15 cellular contexts compared by ENCODE assay signal in the genomic region with DNA sequence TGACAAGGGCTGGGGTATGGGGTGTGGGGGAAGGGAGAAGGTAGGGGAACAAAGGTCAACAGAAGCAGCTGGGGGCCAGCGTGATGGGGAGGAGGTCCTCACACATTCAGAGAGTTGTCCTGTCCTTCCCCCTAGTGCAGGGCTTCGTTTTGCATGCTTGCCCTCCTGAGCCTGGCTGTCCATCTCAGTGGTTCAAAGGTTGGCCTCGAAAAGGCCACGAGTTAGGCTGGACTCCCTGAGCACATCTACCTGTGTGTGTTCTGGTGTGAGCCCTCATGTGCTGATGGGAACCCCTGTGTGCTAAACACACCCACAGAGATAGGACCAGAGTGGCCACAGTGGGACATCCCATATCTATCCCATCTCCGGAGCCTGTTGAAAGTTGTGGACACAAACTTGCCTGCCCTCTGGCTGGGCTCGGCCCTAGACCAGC.
"Had no signal": no experiment of that assay in that cellular context is flagged by ENCODE, and none has a peak within 500 bp of the region (broad histone marks: within the 10 kb centered on the region; RNA-seq: fewer than 3 reads in every experiment).

No MANE protein-coding gene starts in this region.

- H3K27ac Mint-ChIP-seq: activated CD4-positive, alpha-beta memory T cell treated with anti-CD3 and anti-CD28 coated beads, Interleukin-2, amount 10 ng/mL, durations not matched to agents 7 days and 5 days; activated CD4-positive, alpha-beta T cell treated with anti-CD3 and anti-CD28 coated beads for 36 hours; activated T-cell treated with anti-CD3 and anti-CD28 coated beads, Interleukin-2, amount 50 U/mL, for 72 hours; memory B cell; nephron; progenitor cell of endocrine pancreas had no signal

- H3K9me3 ChIP-seq: ascending aorta, sigmoid colon had no signal

- H3K36me3 ChIP-seq: WERI-Rb-1 had no signal

- H3K27ac ChIP-seq: ascending aorta, sigmoid colon, WERI-Rb-1 had no signal

- H3K27me3 ChIP-seq: ascending aorta, sigmoid colon had no signal

- H3K36me3 Mint-ChIP-seq: memory B cell had no signal

- H3K4me1 Mint-ChIP-seq: nephron had no signal

- DNase-seq: activated CD4-positive, alpha-beta memory T cell treated with anti-CD3 and anti-CD28 coated beads, Interleukin-2, amount 10 ng/mL, durations not matched to agents 7 days and 5 days; activated CD4-positive, alpha-beta T cell treated with anti-CD3 and anti-CD28 coated beads for 36 hours; activated T-cell treated with anti-CD3 and anti-CD28 coated beads, Interleukin-2, amount 50 U/mL, for 72 hours; hypothalamus; kidney glomerular epithelial cell; occipital lobe; sigmoid colon; stimulated activated CD4-positive, alpha-beta T cell treated with anti-CD3 and anti-CD28 coated beads, Interleukin-12 subunit alpha, Interleukin-12 subunit beta, amount 100 ng/mL, for 4 hours; stimulated activated naive CD4-positive, alpha-beta T cell; T-helper 9 cell; WERI-Rb-1 had no signal

- H3K4me3 ChIP-seq: ascending aorta, sigmoid colon had no signal

- ATAC-seq: activated CD4-positive, alpha-beta T cell treated with anti-CD3 and anti-CD28 coated beads for 36 hours; activated T-cell treated with anti-CD3 and anti-CD28 coated beads, Interleukin-2, amount 50 U/mL, for 72 hours had no signal

- H3K27me3 Mint-ChIP-seq: activated CD4-positive, alpha-beta T cell treated with anti-CD3 and anti-CD28 coated beads for 36 hours had no signal

- H3K9me3 Mint-ChIP-seq: activated CD4-positive, alpha-beta memory T cell treated with anti-CD3 and anti-CD28 coated beads, Interleukin-2, amount 10 ng/mL, durations not matched to agents 7 days and 5 days; activated T-cell treated with anti-CD3 and anti-CD28 coated beads, Interleukin-2, amount 50 U/mL, for 72 hours; memory B cell; nephron had no signal

- H3K4me3 Mint-ChIP-seq: activated CD4-positive, alpha-beta memory T cell treated with anti-CD3 and anti-CD28 coated beads, Interleukin-2, amount 10 ng/mL, durations not matched to agents 7 days and 5 days; activated CD4-positive, alpha-beta T cell treated with anti-CD3 and anti-CD28 coated beads for 36 hours; activated T-cell treated with anti-CD3 and anti-CD28 coated beads, Interleukin-2, amount 50 U/mL, for 72 hours; memory B cell; nephron had no signal
